In the genomic region with DNA sequence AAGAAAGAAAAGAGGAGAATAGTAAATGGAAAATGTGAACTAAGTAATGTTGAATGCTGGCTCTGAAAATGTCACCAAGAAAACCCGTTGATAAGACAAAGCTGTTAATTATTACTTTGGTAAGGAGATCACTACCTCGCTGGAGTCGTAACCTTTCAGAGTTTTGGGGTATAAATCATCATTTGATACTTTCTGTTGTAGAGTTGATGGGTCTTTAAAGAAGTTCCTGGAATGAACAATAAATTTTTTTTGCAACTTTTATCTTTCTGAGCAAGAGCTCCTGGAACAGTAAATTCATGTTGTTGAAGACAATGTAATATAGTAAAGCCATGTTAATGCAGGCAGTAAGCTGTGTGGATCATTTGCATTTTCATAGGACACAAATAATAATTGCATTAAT, we compare ENCODE assay signal across 29 cellular contexts. TPM values are rescaled to one million over a fixed set of nuclear protein-coding genes. Genes with fewer than 3 reads are reported as not detected.
DNase-seq lines count a peak whose midpoint lies in the region; ATAC-seq, FAIRE-seq and TF ChIP-seq lines count a peak whose summit lies in the region.
"Had no signal": no experiment of that assay in that cellular context is flagged by ENCODE, and none has a peak within 500 bp of the region (broad histone marks: within the 10 kb centered on the region; RNA-seq: fewer than 3 reads in every experiment).

No MANE protein-coding gene starts in this region.

- H3K27me3 Mint-ChIP-seq in activated CD8-positive, alpha-beta T cell treated with anti-CD3 and anti-CD28 coated beads for 36 hours, result no peaks in the 10 kb centered on the region
- no peaks in the 10 kb centered on the region for H3K27me3 Mint-ChIP-seq in activated CD8-positive, alpha-beta T cell treated with anti-CD3 and anti-CD28 coated beads, Interleukin-2, amount 10 ng/mL, durations not matched to agents 7 days and 5 days (ENCODE audit: low read depth)
- H3K27me3 Mint-ChIP-seq in stimulated activated naive CD8-positive, alpha-beta T cell treated with anti-CD3 and anti-CD28 coated beads, Interleukin-15, Interleukin-2, amounts not matched to agents 100 ng/mL and 50 ng/mL, for 24 hours, result no peaks in the 10 kb centered on the region
- H3K27me3 Mint-ChIP-seq in stimulated activated naive CD8-positive, alpha-beta T cell treated with anti-CD3 and anti-CD28 coated beads, Interleukin-15, amount 100 ng/mL, for 72 hours, result no peaks in the 10 kb centered on the region
- H3K27me3 Mint-ChIP-seq in type B pancreatic cell, result no peaks in the 10 kb centered on the region
- H3K27me3 Mint-ChIP-seq: CD4-positive, alpha-beta memory T cell; CD4-positive, CD25-positive, alpha-beta regulatory T cell; CD8-positive, alpha-beta memory T cell had no signal

- DNase-seq in activated CD8-positive, alpha-beta T cell treated with anti-CD3 and anti-CD28 coated beads for 36 hours, result no peak
- DNase-seq in activated CD8-positive, alpha-beta T cell treated with anti-CD3 and anti-CD28 coated beads, Interleukin-2, amount 10 ng/mL, durations not matched to agents 7 days and 5 days, result no peak
- no peak for DNase-seq in stimulated activated naive CD8-positive, alpha-beta T cell treated with anti-CD3 and anti-CD28 coated beads, Interleukin-15, amount 100 ng/mL, for 72 hours
- DNase-seq in K562 (ENCODE audit: extremely low read depth in 1 of 4, low spot score in 3 of 4), result no peak
- DNase-seq in stimulated activated effector memory CD8-positive, alpha-beta T cell treated with anti-CD3 and anti-CD28 coated beads, Interleukin-12 subunit alpha, Interleukin-12 subunit beta, amount 100 ng/mL, for 72 hours (ENCODE audit: low spot score in 2 of 2), result no peak
- DNase-seq in type B pancreatic cell (ENCODE audit: extremely low spot score, unreplicated experiment), result no peak
- DNase-seq: 8988T; ACHN; BE2C; C1 segment of cervical spinal cord; CD4-positive, alpha-beta memory T cell; CD4-positive, CD25-positive, alpha-beta regulatory T cell; CD8-positive, alpha-beta memory T cell; COR-L47; DMS 273 treated with DMSO at 0.1 percent for 48 hours; DMS153; DMS53; DMS79; DND-41; EL; GDM1 had no signal

- in situ Hi-C loops in K562 (cut with MboI), result no loop called here

- no peak for TF ChIP-seq EP300 in K562 (IDR thresholded peaks at IDR 0.05; ENCODE audit: low read length)

- POLR2A ChIA-PET in activated CD8-positive, alpha-beta T cell treated with anti-CD3 and anti-CD28 coated beads for 36 hours (lab: Charles Lee), result interaction anchor here (0.6 kb wide), 1 partner anchor 1722 kb away, joined by 3 read pairs; no protein-coding TSS in a partner anchor
- POLR2A ChIA-PET in activated CD8-positive, alpha-beta T cell treated with anti-CD3 and anti-CD28 coated beads, Interleukin-2, amount 10 ng/mL, durations not matched to agents 7 days and 5 days (lab: Charles Lee), result no interaction called here
- POLR2A ChIA-PET in K562 (lab: Yijun Ruan, JAX), result interaction anchor here (1.0 kb wide), 2 partner anchors 7 to 50 kb away, joined by 3 read pairs; no protein-coding TSS in a partner anchor

- H3K27me3 ChIP-seq in K562 (ENCODE audit: control insufficient read depth in 2 of 2, insufficient read depth in 2 of 2, low read length in 2 of 2), result no peaks in the 10 kb centered on the region
- H3K27me3 ChIP-seq: BE2C, BLaER1 had no signal

- CTCF ChIA-PET in activated CD8-positive, alpha-beta T cell treated with anti-CD3 and anti-CD28 coated beads for 36 hours (lab: Charles Lee), result interaction anchor here (1.0 kb wide), 1 partner anchor 345 kb away, joined by 3 read pairs; no protein-coding TSS in a partner anchor
- CTCF ChIA-PET in activated CD8-positive, alpha-beta T cell treated with anti-CD3 and anti-CD28 coated beads, Interleukin-2, amount 10 ng/mL, durations not matched to agents 7 days and 5 days (lab: Charles Lee), result interaction anchor here (0.8 kb wide), 1 partner anchor 340 kb away, joined by 3 read pairs; no protein-coding TSS in a partner anchor
- CTCF ChIA-PET in K562 (lab: Yijun Ruan, JAX; ENCODE audit: low intra/inter-chr PET ratio), result no interaction called here

- peaks cover 25% of the 10 kb centered on the region for H3K4me1 Mint-ChIP-seq in activated CD8-positive, alpha-beta T cell treated with anti-CD3 and anti-CD28 coated beads for 36 hours (ENCODE audit: low read depth)
- no peaks in the 10 kb centered on the region for H3K4me1 Mint-ChIP-seq in activated CD8-positive, alpha-beta T cell treated with anti-CD3 and anti-CD28 coated beads, Interleukin-2, amount 10 ng/mL, durations not matched to agents 7 days and 5 days (ENCODE audit: low read depth)
- H3K4me1 Mint-ChIP-seq in stimulated activated naive CD8-positive, alpha-beta T cell treated with anti-CD3 and anti-CD28 coated beads, Interleukin-15, Interleukin-2, amounts not matched to agents 100 ng/mL and 50 ng/mL, for 24 hours (ENCODE audit: low read depth), result peaks cover 21% of the 10 kb centered on the region
- H3K4me1 Mint-ChIP-seq in stimulated activated naive CD8-positive, alpha-beta T cell treated with anti-CD3 and anti-CD28 coated beads, Interleukin-15, amount 100 ng/mL, for 72 hours, result peaks cover 13% of the 10 kb centered on the region
- H3K4me1 Mint-ChIP-seq in stimulated activated effector memory CD8-positive, alpha-beta T cell treated with anti-CD3 and anti-CD28 coated beads, Interleukin-12 subunit alpha, Interleukin-12 subunit beta, amount 100 ng/mL, for 72 hours, result peaks cover 14% of the 10 kb centered on the region
- no peaks in the 10 kb centered on the region for H3K4me1 Mint-ChIP-seq in type B pancreatic cell (ENCODE audit: unreplicated experiment)
- H3K4me1 Mint-ChIP-seq: CD14-positive monocyte had no signal

- H3K36me3 ChIP-seq in K562 (ENCODE audit: control insufficient read depth, insufficient read depth, low read length), result peaks cover 3% of the 10 kb centered on the region; the same call in 1 of the 3 replicates

- H3K4me1 ChIP-seq in K562 (replicated peaks in 1 of 2; ENCODE audit: control insufficient read depth in 2 of 2, insufficient read depth in 2 of 2, low read length in 2 of 2), result peaks cover 0 to 6% of the 10 kb centered on the region in 2 experiments; a peak in 3 of 5 replicates
- H3K4me1 ChIP-seq: BE2C, BLaER1 had no signal

- no peaks in the 10 kb centered on the region for H4K20me1 ChIP-seq in K562 (replicated peaks; ENCODE audit: control insufficient read depth, insufficient read depth, low read length)
- H4K20me1 ChIP-seq: BLaER1 had no signal

- no peaks in the 10 kb centered on the region for H3K9me3 ChIP-seq in K562 (replicated peaks; ENCODE audit: control insufficient read depth, insufficient read depth, low read depth, low read length)
- H3K9me3 ChIP-seq: BE2C, BLaER1 had no signal

- FAIRE-seq in K562 (lab: Jason Lieb, UNC), result no peak
- FAIRE-seq: A204.1, GM12892, GM18507 had no signal

- no peak overlapping the region for H3K4me3 Mint-ChIP-seq in activated CD8-positive, alpha-beta T cell treated with anti-CD3 and anti-CD28 coated beads for 36 hours
- H3K4me3 Mint-ChIP-seq in activated CD8-positive, alpha-beta T cell treated with anti-CD3 and anti-CD28 coated beads, Interleukin-2, amount 10 ng/mL, durations not matched to agents 7 days and 5 days, result no peak overlapping the region
- no peak overlapping the region for H3K4me3 Mint-ChIP-seq in stimulated activated naive CD8-positive, alpha-beta T cell treated with anti-CD3 and anti-CD28 coated beads, Interleukin-15, Interleukin-2, amounts not matched to agents 100 ng/mL and 50 ng/mL, for 24 hours
- H3K4me3 Mint-ChIP-seq in stimulated activated naive CD8-positive, alpha-beta T cell treated with anti-CD3 and anti-CD28 coated beads, Interleukin-15, amount 100 ng/mL, for 72 hours, result no peak overlapping the region
- no peak overlapping the region for H3K4me3 Mint-ChIP-seq in stimulated activated effector memory CD8-positive, alpha-beta T cell treated with anti-CD3 and anti-CD28 coated beads, Interleukin-12 subunit alpha, Interleukin-12 subunit beta, amount 100 ng/mL, for 72 hours
- H3K4me3 Mint-ChIP-seq in type B pancreatic cell, result no peak overlapping the region
- H3K4me3 Mint-ChIP-seq: CD14-positive monocyte; CD4-positive, alpha-beta memory T cell; CD4-positive, CD25-positive, alpha-beta regulatory T cell; CD8-positive, alpha-beta memory T cell had no signal

- TF ChIP-seq RAD21 in K562 (CRISPR knock-in tag; conservative IDR thresholded peaks at IDR 0.05 in 1 of 2, IDR thresholded peaks at IDR 0.05 in 1 of 2), result no peak

- peak overlapping the region; percentile 22 for H3K27ac Mint-ChIP-seq in activated CD8-positive, alpha-beta T cell treated with anti-CD3 and anti-CD28 coated beads for 36 hours
- no peak overlapping the region for H3K27ac Mint-ChIP-seq in activated CD8-positive, alpha-beta T cell treated with anti-CD3 and anti-CD28 coated beads, Interleukin-2, amount 10 ng/mL, durations not matched to agents 7 days and 5 days
- peak overlapping the region; percentile 41 for H3K27ac Mint-ChIP-seq in stimulated activated naive CD8-positive, alpha-beta T cell treated with anti-CD3 and anti-CD28 coated beads, Interleukin-15, Interleukin-2, amounts not matched to agents 100 ng/mL and 50 ng/mL, for 24 hours
- H3K27ac Mint-ChIP-seq in stimulated activated naive CD8-positive, alpha-beta T cell treated with anti-CD3 and anti-CD28 coated beads, Interleukin-15, amount 100 ng/mL, for 72 hours, result no peak overlapping the region
- peak overlapping the region; percentile 24 for H3K27ac Mint-ChIP-seq in stimulated activated effector memory CD8-positive, alpha-beta T cell treated with anti-CD3 and anti-CD28 coated beads, Interleukin-12 subunit alpha, Interleukin-12 subunit beta, amount 100 ng/mL, for 72 hours
- H3K27ac Mint-ChIP-seq in type B pancreatic cell, result no peak overlapping the region
- H3K27ac Mint-ChIP-seq: CD14-positive monocyte; CD4-positive, CD25-positive, alpha-beta regulatory T cell had no signal

- no peak overlapping the region for H3K4me2 ChIP-seq in K562 (ENCODE audit: insufficient read depth, low read length)
- H3K4me2 ChIP-seq: BLaER1 had no signal

- intact Hi-C loops in activated CD8-positive, alpha-beta T cell treated with anti-CD3 and anti-CD28 coated beads for 36 hours (cut with micrococcal nuclease), result no loop called here
- intact Hi-C loops in K562 (cut with micrococcal nuclease), result no loop called here

- H3K4me3 ChIP-seq in K562, result no peak overlapping the region
- H3K4me3 ChIP-seq: BLaER1, GM12878 had no signal

- H3K79me2 ChIP-seq in K562 (ENCODE audit: control insufficient read depth, insufficient read depth, low read length), result no peaks in the 10 kb centered on the region; the same call in 1 of the 3 replicates

- no TSS peak for BruUV-seq in K562 (replicated peaks; lab: Mats Ljungman, UMichigan)

- no peak for ATAC-seq in activated CD8-positive, alpha-beta T cell treated with anti-CD3 and anti-CD28 coated beads for 36 hours
- no peak for ATAC-seq in activated CD8-positive, alpha-beta T cell treated with anti-CD3 and anti-CD28 coated beads, Interleukin-2, amount 10 ng/mL, durations not matched to agents 7 days and 5 days
- no peak for ATAC-seq in stimulated activated naive CD8-positive, alpha-beta T cell treated with anti-CD3 and anti-CD28 coated beads, Interleukin-15, amount 100 ng/mL, for 72 hours
- ATAC-seq in K562, result no peak
- no peak for ATAC-seq in stimulated activated effector memory CD8-positive, alpha-beta T cell treated with anti-CD3 and anti-CD28 coated beads, Interleukin-12 subunit alpha, Interleukin-12 subunit beta, amount 100 ng/mL, for 72 hours
- no peak for ATAC-seq in HG03135 (IDR thresholded peaks at IDR 0.05; ENCODE audit: unreplicated experiment)
- ATAC-seq: GM12878 had no signal

- peaks cover 1% of the 10 kb centered on the region for H3K9me3 Mint-ChIP-seq in activated CD8-positive, alpha-beta T cell treated with anti-CD3 and anti-CD28 coated beads for 36 hours
- H3K9me3 Mint-ChIP-seq in activated CD8-positive, alpha-beta T cell treated with anti-CD3 and anti-CD28 coated beads, Interleukin-2, amount 10 ng/mL, durations not matched to agents 7 days and 5 days (ENCODE audit: insufficient read depth), result no peaks in the 10 kb centered on the region
- no peaks in the 10 kb centered on the region for H3K9me3 Mint-ChIP-seq in stimulated activated naive CD8-positive, alpha-beta T cell treated with anti-CD3 and anti-CD28 coated beads, Interleukin-15, Interleukin-2, amounts not matched to agents 100 ng/mL and 50 ng/mL, for 24 hours
- H3K9me3 Mint-ChIP-seq in stimulated activated naive CD8-positive, alpha-beta T cell treated with anti-CD3 and anti-CD28 coated beads, Interleukin-15, amount 100 ng/mL, for 72 hours, result no peaks in the 10 kb centered on the region
- no peaks in the 10 kb centered on the region for H3K9me3 Mint-ChIP-seq in stimulated activated effector memory CD8-positive, alpha-beta T cell treated with anti-CD3 and anti-CD28 coated beads, Interleukin-12 subunit alpha, Interleukin-12 subunit beta, amount 100 ng/mL, for 72 hours
- H3K9me3 Mint-ChIP-seq in type B pancreatic cell, result no peaks in the 10 kb centered on the region
- H3K9me3 Mint-ChIP-seq: CD4-positive, alpha-beta memory T cell; CD4-positive, CD25-positive, alpha-beta regulatory T cell; CD8-positive, alpha-beta memory T cell had no signal

- H3K9ac ChIP-seq in K562 (ENCODE audit: insufficient read depth in 1 of 2, low read depth in 2 of 2, low read length in 2 of 2), result no peak overlapping the region
- H3K9ac ChIP-seq: BLaER1 had no signal

- H3K27ac ChIP-seq in K562 (ENCODE audit: extremely low read depth, low read depth, low read length), result peak overlapping the region; percentile 23; the same call in 1 of the 3 replicates
- H3K27ac ChIP-seq: BLaER1 had no signal

- 12% methylated on average over 3 of the region's 3 CpGs for WGBS in K562 (ENCODE audit: insufficient coverage, low coverage, missing lambda C conversion rate)

- peaks cover 35% of the 10 kb centered on the region for H3K36me3 Mint-ChIP-seq in activated CD8-positive, alpha-beta T cell treated with anti-CD3 and anti-CD28 coated beads for 36 hours (ENCODE audit: low read depth)
- peaks cover 52% of the 10 kb centered on the region for H3K36me3 Mint-ChIP-seq in activated CD8-positive, alpha-beta T cell treated with anti-CD3 and anti-CD28 coated beads, Interleukin-2, amount 10 ng/mL, durations not matched to agents 7 days and 5 days (ENCODE audit: low read depth)
- H3K36me3 Mint-ChIP-seq in stimulated activated naive CD8-positive, alpha-beta T cell treated with anti-CD3 and anti-CD28 coated beads, Interleukin-15, Interleukin-2, amounts not matched to agents 100 ng/mL and 50 ng/mL, for 24 hours (ENCODE audit: low read depth), result peaks cover 62% of the 10 kb centered on the region
- peaks cover 20% of the 10 kb centered on the region for H3K36me3 Mint-ChIP-seq in stimulated activated effector memory CD8-positive, alpha-beta T cell treated with anti-CD3 and anti-CD28 coated beads, Interleukin-12 subunit alpha, Interleukin-12 subunit beta, amount 100 ng/mL, for 72 hours
- H3K36me3 Mint-ChIP-seq in type B pancreatic cell, result peaks cover 20% of the 10 kb centered on the region

- TF ChIP-seq CTCF in activated CD8-positive, alpha-beta T cell treated with anti-CD3 and anti-CD28 coated beads for 36 hours (IDR thresholded peaks at IDR 0.05), result no peak
- TF ChIP-seq CTCF in K562 (IDR thresholded peaks at IDR 0.05 in 2 of 3, conservative IDR thresholded peaks at IDR 0.05 in 1 of 3; ENCODE audit: insufficient read depth in 2 of 3, low read depth in 1 of 3, low read length in 3 of 3), result no peak
- no peak for TF ChIP-seq CTCF in type B pancreatic cell (conservative IDR thresholded peaks at IDR 0.05)

- H3K9me1 ChIP-seq in K562 (ENCODE audit: control insufficient read depth, insufficient read depth, low read length), result no peaks in the 10 kb centered on the region

- H2AFZ ChIP-seq in K562 (ENCODE audit: low read depth, low read length), result no peak overlapping the region

- no peak for TF ChIP-seq POLR2A in K562 (conservative IDR thresholded peaks at IDR 0.05)

RNA-seq across cellular contexts. Expression of gene MAN1A2, which starts 46.2 kb away (rescaled TPM):
- total RNA-seq in activated CD8-positive, alpha-beta T cell treated with anti-CD3 and anti-CD28 coated beads for 36 hours, result 10 to 100 TPM; 18.3 to 21.1 TPM
- 10 to 100 TPM; 32.8 to 33.2 TPM for total RNA-seq in activated CD8-positive, alpha-beta T cell treated with anti-CD3 and anti-CD28 coated beads, Interleukin-2, amount 10 ng/mL, durations not matched to agents 7 days and 5 days
- 46.5 and 92.7 TPM in 2 replicates for total RNA-seq in K562 (2011; cell fraction: chromatin; rRNA removed; ENCODE audit: low replicate concordance)
- total RNA-seq in K562 (2011; cell fraction: nucleolus; rRNA removed), result 15.8 and 24.2 TPM in 2 replicates
- total RNA-seq in K562 (2011; cell fraction: nucleoplasm; rRNA removed), result 44.9 and 65.8 TPM in 2 replicates
- total RNA-seq in K562 (2014; rRNA removed) (16.9 and 18.7 TPM in 2 replicates), K562 (2014; rRNA removed; fragmentation: Illumina TruSeq; extraction: Trizol) (31.5 and 34.8 TPM in 2 replicates), K562 (2015; rRNA removed; fragmentation: Illumina TruSeq; extraction: Trizol) (35.3 and 38.4 TPM in 2 replicates), K562 (2021) (31.3 and 31.5 TPM in 2 replicates), type B pancreatic cell (ENCODE audit: low replicate concordance) (47.8 and 56.1 TPM in 2 replicates)
- polyA plus RNA-seq in K562 (2011; rRNA removed) (17.8 and 18.4 TPM in 2 replicates), K562 (2014; fragmentation: Illumina TruSeq; extraction: Trizol) (22.2 and 23.3 TPM in 2 replicates), K562 (2014; fragmentation: Nextera tagmentation; extraction: Ambion mirVana) (1 to 10 TPM; 4.2 to 4.6 TPM), K562 (2014; rRNA removed) (10.1 and 11.9 TPM in 2 replicates)
- 5.7 and 13.3 TPM in 2 replicates for polyA plus RNA-seq in K562 (2011; cell fraction: cytosol; rRNA removed)
- 14.4 and 19.1 TPM in 2 replicates for polyA plus RNA-seq in K562 (2011; cell fraction: nucleus; rRNA removed)
- 16.9 and 18.7 TPM in 2 replicates for polyA plus RNA-seq in K562 (2012)
- 52.7 and 61.3 TPM in 2 replicates for polyA minus RNA-seq in K562 (2011; rRNA and poly(A)+ RNA removed)
- polyA minus RNA-seq in K562 (2011; cell fraction: cytosol; rRNA and poly(A)+ RNA removed), result 15.5 and 17.9 TPM in 2 replicates
- 23.6 and 55.3 TPM in 2 replicates for polyA minus RNA-seq in K562 (2011; cell fraction: nucleus; rRNA and poly(A)+ RNA removed)

Comparison
In these comparisons a context has a peak if more than half of its experiments do, and no peak if none do; other contexts are left out.
1. H3K27ac Mint-ChIP-seq: peak in activated CD8-positive, alpha-beta T cell treated with anti-CD3 and anti-CD28 coated beads for 36 hours (single experiment), stimulated activated naive CD8-positive, alpha-beta T cell treated with anti-CD3 and anti-CD28 coated beads, Interleukin-15, Interleukin-2, amounts not matched to agents 100 ng/mL and 50 ng/mL, for 24 hours (single experiment) and stimulated activated effector memory CD8-positive, alpha-beta T cell treated with anti-CD3 and anti-CD28 coated beads, Interleukin-12 subunit alpha, Interleukin-12 subunit beta, amount 100 ng/mL, for 72 hours (single experiment); none in activated CD8-positive, alpha-beta T cell treated with anti-CD3 and anti-CD28 coated beads, Interleukin-2, amount 10 ng/mL, durations not matched to agents 7 days and 5 days (single experiment), stimulated activated naive CD8-positive, alpha-beta T cell treated with anti-CD3 and anti-CD28 coated beads, Interleukin-15, amount 100 ng/mL, for 72 hours (0 of 2) and type B pancreatic cell (single experiment).